ENCODE assay signal across 23 cellular contexts in genomic region chr1:55057270-55057955, GRCh38. TPM values are rescaled to one million over a fixed set of nuclear protein-coding genes. Genes with fewer than 3 reads are reported as not detected.
A peak's percentile ranks its signal among the peaks of the same experiment; 100 is the strongest.
DNase-seq lines count a peak whose midpoint lies in the region; ATAC-seq and TF ChIP-seq lines count a peak whose summit lies in the region.
"Had no signal": no experiment of that assay in that cellular context is flagged by ENCODE, and none has a peak within 500 bp of the region (broad histone marks: within the 10 kb centered on the region; RNA-seq: fewer than 3 reads in every experiment).

No MANE protein-coding gene starts in this region.

- peaks cover 11% of the 10 kb centered on the region for H3K4me1 Mint-ChIP-seq in stimulated activated effector memory CD8-positive, alpha-beta T cell treated with anti-CD3 and anti-CD28 coated beads, Interleukin-12 subunit alpha, Interleukin-12 subunit beta, amount 100 ng/mL, for 72 hours
- H3K4me1 Mint-ChIP-seq: CD8-positive, alpha-beta memory T cell; GM23338 had no signal

- no peaks in the 10 kb centered on the region for H3K79me2 ChIP-seq in osteoblast (ENCODE audit: insufficient read depth, low read length)

- H2AFZ ChIP-seq in osteoblast (ENCODE audit: low read length) = no peak overlapping the region
- H2AFZ ChIP-seq: GM23338 had no signal

- no peaks in the 10 kb centered on the region for H3K36me3 ChIP-seq in osteoblast (ENCODE audit: insufficient read depth, low read length)
- H3K36me3 ChIP-seq in esophagus muscularis mucosa = no peaks in the 10 kb centered on the region

- TF ChIP-seq CTCF in osteoblast (IDR thresholded peaks at IDR 0.05; ENCODE audit: extremely low read depth, low read depth, low read length) = no peak
- no peak for TF ChIP-seq CTCF in esophagus muscularis mucosa (IDR thresholded peaks at IDR 0.05)

- H3K27me3 ChIP-seq in osteoblast (ENCODE audit: insufficient read depth, low read length) (peaks cover 8% of the 10 kb centered on the region), esophagus muscularis mucosa (no peaks in the 10 kb centered on the region)

- H3K4me3 ChIP-seq in osteoblast (ENCODE audit: insufficient read depth, low read length) (no peak overlapping the region), esophagus muscularis mucosa (no peak overlapping the region)
- H3K4me3 ChIP-seq: GM23338 had no signal

- no peaks in the 10 kb centered on the region for H4K20me1 ChIP-seq in osteoblast (ENCODE audit: insufficient read depth, low read length)

- H3K27ac ChIP-seq in osteoblast (ENCODE audit: low read depth, low read length) (no peak overlapping the region), esophagus muscularis mucosa (replicated peaks in 1 of 4) (no peak overlapping the region)
- H3K27ac ChIP-seq: C4-2B had no signal

- 92% methylated on average over 9 of the region's 15 CpGs for WGBS in esophagus muscularis mucosa

- peak; percentile 2 for DNase-seq in activated CD4-positive, alpha-beta T cell treated with anti-CD3 and anti-CD28 coated beads for 1 hour
- DNase-seq in activated CD4-positive, alpha-beta T cell treated with anti-CD3 and anti-CD28 coated beads, Interleukin-2, amount 50 U/mL, for 4 hours = no peak
- DNase-seq in islet precursor cell (peak; percentile 48), osteoblast (ENCODE audit: insufficient read length, low spot score, missing footprints) (peak; percentile 39), esophagus muscularis mucosa (ENCODE audit: extremely low spot score) (no peak)
- DNase-seq in stimulated activated effector memory CD8-positive, alpha-beta T cell treated with anti-CD3 and anti-CD28 coated beads, Interleukin-12 subunit alpha, Interleukin-12 subunit beta, amount 100 ng/mL, for 72 hours (ENCODE audit: low spot score in 2 of 2) = no peak
- DNase-seq: Calu3; CD8-positive, alpha-beta memory T cell; DMS153; HCEC 1CT; Kasumi-1; NCI-H1694 treated with DMSO at 0.1 percent for 48 hours; NCI-H446; NCI-H526; Right ventricle myocardium superior had no signal

- H3K4me3 Mint-ChIP-seq in stimulated activated effector memory CD8-positive, alpha-beta T cell treated with anti-CD3 and anti-CD28 coated beads, Interleukin-12 subunit alpha, Interleukin-12 subunit beta, amount 100 ng/mL, for 72 hours = no peak overlapping the region
- H3K4me3 Mint-ChIP-seq: CD8-positive, alpha-beta memory T cell; GM23338 had no signal

- TF ChIP-seq POLR2A in esophagus muscularis mucosa (IDR thresholded peaks at IDR 0.05; ENCODE audit: low read depth) = no peak

- H3K4me1 ChIP-seq in osteoblast (ENCODE audit: insufficient read depth, low read length) (no peaks in the 10 kb centered on the region), esophagus muscularis mucosa (peaks cover 2 to 19% (median 18%) of the 10 kb centered on the region in 4 donors)

- no peak overlapping the region for H3K4me2 ChIP-seq in osteoblast (ENCODE audit: insufficient read depth, low read length)
- H3K4me2 ChIP-seq: GM23338 had no signal

- TF ChIP-seq EP300 in esophagus muscularis mucosa (IDR thresholded peaks at IDR 0.05) = no peak

- intact Hi-C loops in esophagus muscularis mucosa (cut with DNase I) = no loop called here

- no peak for ATAC-seq in GM19395 (IDR thresholded peaks at IDR 0.05; ENCODE audit: unreplicated experiment)
- ATAC-seq in stimulated activated effector memory CD8-positive, alpha-beta T cell treated with anti-CD3 and anti-CD28 coated beads, Interleukin-12 subunit alpha, Interleukin-12 subunit beta, amount 100 ng/mL, for 72 hours = no peak
- ATAC-seq: GM23338 had no signal

- H3K9me3 ChIP-seq in osteoblast (ENCODE audit: low read depth, low read length) (no peaks in the 10 kb centered on the region), esophagus muscularis mucosa (no peaks in the 10 kb centered on the region)

- H3K9me3 Mint-ChIP-seq in stimulated activated effector memory CD8-positive, alpha-beta T cell treated with anti-CD3 and anti-CD28 coated beads, Interleukin-12 subunit alpha, Interleukin-12 subunit beta, amount 100 ng/mL, for 72 hours = no peaks in the 10 kb centered on the region
- H3K9me3 Mint-ChIP-seq: CD8-positive, alpha-beta memory T cell; GM23338 had no signal

- H3K36me3 Mint-ChIP-seq in stimulated activated effector memory CD8-positive, alpha-beta T cell treated with anti-CD3 and anti-CD28 coated beads, Interleukin-12 subunit alpha, Interleukin-12 subunit beta, amount 100 ng/mL, for 72 hours = peaks cover 3% of the 10 kb centered on the region
- H3K36me3 Mint-ChIP-seq: CD8-positive, alpha-beta memory T cell had no signal

- no peak overlapping the region for H3K27ac Mint-ChIP-seq in stimulated activated effector memory CD8-positive, alpha-beta T cell treated with anti-CD3 and anti-CD28 coated beads, Interleukin-12 subunit alpha, Interleukin-12 subunit beta, amount 100 ng/mL, for 72 hours
- H3K27ac Mint-ChIP-seq: GM23338 had no signal

RNA-seq across cellular contexts. Expression of gene PCSK9, which starts 18.1 kb away (rescaled TPM):
- total RNA-seq in osteoblast (3.5 and 6.5 TPM in 2 replicates), esophagus muscularis mucosa (under 1 TPM in 2 of 4 donors, not detected in 2; 0.17 to 0.29 TPM)
- total RNA-seq: A172; CD8-positive, alpha-beta memory T cell; G401; MCF 10A; OCI-LY7; Right ventricle myocardium superior had no signal

RNA-seq across cellular contexts. Expression of gene BSND, which starts 58.7 kb away (rescaled TPM):
- total RNA-seq in osteoblast (not detected in 2 replicates), esophagus muscularis mucosa (not detected)
- total RNA-seq: A172; Calu3; CD8-positive, alpha-beta memory T cell; G401; MCF 10A; OCI-LY7; Right ventricle myocardium superior; SK-MEL-5 had no signal

Comparison
In these comparisons a context has a peak if more than half of its experiments do, and no peak if none do; other contexts are left out.
1. DNase-seq: peak in activated CD4-positive, alpha-beta T cell treated with anti-CD3 and anti-CD28 coated beads for 1 hour (single experiment), islet precursor cell (single experiment) and osteoblast (single experiment); none in activated CD4-positive, alpha-beta T cell treated with anti-CD3 and anti-CD28 coated beads, Interleukin-2, amount 50 U/mL, for 4 hours (0 of 2), esophagus muscularis mucosa (single experiment) and stimulated activated effector memory CD8-positive, alpha-beta T cell treated with anti-CD3 and anti-CD28 coated beads, Interleukin-12 subunit alpha, Interleukin-12 subunit beta, amount 100 ng/mL, for 72 hours (0 of 2).